Comparison of ENCODE assay signal across 17 cellular contexts in the genomic region with DNA sequence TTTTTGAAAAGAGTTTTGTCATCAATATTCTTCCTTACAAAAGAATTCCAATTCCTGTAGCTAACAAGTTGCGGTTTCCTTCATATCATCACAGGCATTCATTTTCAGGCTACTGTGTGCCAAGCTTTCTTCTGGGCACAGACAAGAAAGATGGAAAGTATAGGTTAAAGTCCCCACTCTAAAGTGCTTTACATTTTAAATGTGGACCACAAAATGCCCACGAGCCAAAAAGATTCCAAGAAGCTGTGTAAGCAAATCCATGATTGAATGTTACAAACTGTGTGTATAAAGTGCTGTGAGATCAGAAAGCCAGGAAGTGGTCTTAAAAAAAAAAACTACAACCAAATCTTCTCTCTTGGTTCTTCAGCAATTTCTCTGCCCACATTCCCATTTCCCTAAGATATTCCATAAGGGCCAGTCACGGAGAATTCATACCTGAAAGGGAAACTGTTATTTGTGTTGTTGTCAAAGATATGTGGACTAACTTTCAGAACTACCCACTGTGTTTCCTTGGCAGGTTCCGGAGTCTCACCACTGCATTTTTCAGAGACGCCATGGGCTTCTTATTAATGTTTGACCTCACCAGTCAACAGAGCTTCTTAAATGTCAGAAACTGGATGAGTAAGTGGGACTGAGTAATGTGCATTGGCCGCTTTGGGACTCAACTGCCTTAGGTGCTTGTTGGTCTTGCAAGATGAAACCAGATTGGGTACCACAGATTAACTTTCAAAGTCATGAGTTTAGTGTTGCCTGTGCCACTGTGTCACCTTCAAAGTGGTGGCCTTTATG. TPM values are rescaled to one million over a fixed set of nuclear protein-coding genes. Genes with fewer than 3 reads are reported as not detected.
DNase-seq lines count a peak whose midpoint lies in the region; ATAC-seq, FAIRE-seq and TF ChIP-seq lines count a peak whose summit lies in the region.
"Had no signal": no experiment of that assay in that cellular context is flagged by ENCODE, and none has a peak within 500 bp of the region (broad histone marks: within the 10 kb centered on the region; RNA-seq: fewer than 3 reads in every experiment).

No MANE protein-coding gene starts in this region.

- TF ChIP-seq POLR2A in H54 (IDR thresholded peaks at IDR 0.05; ENCODE audit: low read depth, low read length), result no peak

- no peak for FAIRE-seq in H54 (lab: Jason Lieb, UNC)
- FAIRE-seq: GM19239 had no signal

- TF ChIP-seq CTCF in astrocyte of the spinal cord (IDR thresholded peaks at IDR 0.05; ENCODE audit: low read depth, low read length), result no peak

- in situ Hi-C loops in astrocyte of the spinal cord (cut with HindIII; ENCODE audit: low sequenced_read_pairs), result no loop called here

- ATAC-seq in GM19395 (IDR thresholded peaks at IDR 0.05; ENCODE audit: unreplicated experiment), result no peak

- H3K4me3 ChIP-seq in astrocyte of the spinal cord (ENCODE audit: low read depth, low read length), result no peak overlapping the region
- H3K4me3 ChIP-seq: PC-9 had no signal

- DNase-seq in M059J (ENCODE audit: low read depth) (peak; percentile 65), astrocyte of the spinal cord (ENCODE audit: low read depth, low spot score) (peak; percentile 26), kidney tubule cell (ENCODE audit: low spot score) (peak; percentile 55), NCI-H1092 treated with DMSO at 0.1 percent for 48 hours (lab: John Stamatoyannopoulos, UW) (no peak), H54 (ENCODE audit: insufficient read length, low spot score) (no peak)
- no peak for DNase-seq in stimulated activated CD4-positive, alpha-beta T cell treated with anti-CD3 and anti-CD28 coated beads, Interleukin-2, amount 100 ng/mL, for 24 hours
- DNase-seq: Caco-2; CD4-positive, CD25-positive, alpha-beta regulatory T cell; H7; Kasumi-1; NCI-H1417; NCI-H1930; NCI-H446; NCI-H69; PC-9 had no signal

RNA-seq across cellular contexts. Expression of a gene that starts 55.7 kb away (rescaled TPM):
- total RNA-seq in M059J (2014; rRNA removed; shearing (Covaris generic)), result 13.8 and 15.7 TPM in 2 replicates
- total RNA-seq: H7 had no signal

Comparison
In these comparisons a context has a peak if more than half of its experiments do, and no peak if none do; other contexts are left out.
1. DNase-seq: peak in M059J (single experiment), astrocyte of the spinal cord (single experiment) and kidney tubule cell (single experiment); none in NCI-H1092 treated with DMSO at 0.1 percent for 48 hours (single experiment), stimulated activated CD4-positive, alpha-beta T cell treated with anti-CD3 and anti-CD28 coated beads, Interleukin-2, amount 100 ng/mL, for 24 hours (0 of 2) and H54 (single experiment).